ENCODE assay signal across 1 cellular context in genomic region chr20:17519606-17520285, GRCh38.
TF ChIP-seq lines count a peak whose summit lies in the region.

No MANE protein-coding gene starts in this region.

TF ChIP-seq in HepG2, 621 proteins besides CTCF, POLR2A, EP300 and RAD21:
- TF ChIP-seq ZFP62 (CRISPR knock-in tag; IDR thresholded peaks at IDR 0.05): no peak
- TF ChIP-seq PRDM15 (CRISPR knock-in tag; IDR thresholded peaks at IDR 0.05): peak; percentile 85
- no peak for TF ChIP-seq HNF4A (CRISPR knock-in tag; IDR thresholded peaks at IDR 0.05)
